14 cellular contexts compared by ENCODE assay signal in the genomic region with DNA sequence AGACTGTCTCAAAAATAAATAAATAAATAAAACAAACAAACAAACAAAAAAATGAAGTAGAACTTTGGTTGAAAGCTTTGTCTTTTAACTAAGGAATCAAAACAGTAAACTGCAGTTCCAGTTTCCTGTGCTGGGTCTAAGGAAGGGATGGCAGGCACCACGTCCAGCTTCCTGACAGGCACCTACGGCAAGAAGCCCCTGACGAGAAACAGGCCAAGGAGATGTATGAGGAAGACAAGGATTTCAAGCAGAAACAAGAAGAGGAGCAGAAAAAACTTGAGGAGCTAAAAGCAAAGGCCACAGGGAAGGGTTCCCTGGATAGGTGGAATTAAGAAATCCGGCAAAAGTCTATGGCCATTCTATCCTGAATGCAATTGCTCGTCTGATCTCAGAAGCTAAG. TPM values are rescaled to one million over a fixed set of nuclear protein-coding genes. Genes with fewer than 3 reads are reported as not detected.
DNase-seq lines count a peak whose midpoint lies in the region; ATAC-seq and TF ChIP-seq lines count a peak whose summit lies in the region.
"Had no signal": no experiment of that assay in that cellular context is flagged by ENCODE, and none has a peak within 500 bp of the region (broad histone marks: within the 10 kb centered on the region; RNA-seq: fewer than 3 reads in every experiment).

No MANE protein-coding gene starts in this region.

- no peak overlapping the region for H3K4me3 Mint-ChIP-seq in effector memory CD8-positive, alpha-beta T cell
- no peak overlapping the region for H3K4me3 Mint-ChIP-seq in progenitor cell of endocrine pancreas (ENCODE audit: low read depth)
- no peak overlapping the region for H3K4me3 Mint-ChIP-seq in nephron progenitor cell
- H3K4me3 Mint-ChIP-seq: CD4-positive, alpha-beta T cell; H9 had no signal

- no peak for TF ChIP-seq CTCF in progenitor cell of endocrine pancreas (IDR thresholded peaks at IDR 0.05; ENCODE audit: unreplicated experiment)
- no peak for TF ChIP-seq CTCF in nephron progenitor cell (IDR thresholded peaks at IDR 0.05)
- no peak for TF ChIP-seq CTCF in foreskin fibroblast (IDR thresholded peaks at IDR 0.05; ENCODE audit: low read depth, low read length)

- peak; percentile 15 for DNase-seq in ELF-1 (ENCODE audit: low read depth, low spot score)
- DNase-seq in SK-N-DZ (ENCODE audit: low spot score): peak; percentile 54
- no peak for DNase-seq in effector memory CD8-positive, alpha-beta T cell
- no peak for DNase-seq in progenitor cell of endocrine pancreas (ENCODE audit: low spot score, unreplicated experiment)
- no peak for DNase-seq in nephron progenitor cell
- DNase-seq in foreskin fibroblast: no peak
- DNase-seq: ACHN; C1 segment of cervical spinal cord; Calu3; CD4-positive, alpha-beta T cell; DMS79; GM23248; H9 had no signal

- peaks cover 5% of the 10 kb centered on the region for H3K36me3 Mint-ChIP-seq in effector memory CD8-positive, alpha-beta T cell (ENCODE audit: insufficient read depth)
- H3K36me3 Mint-ChIP-seq in progenitor cell of endocrine pancreas (ENCODE audit: insufficient read depth) (peaks cover 15% of the 10 kb centered on the region), nephron progenitor cell (ENCODE audit: low read depth) (peaks cover 37% of the 10 kb centered on the region)

- no peaks in the 10 kb centered on the region for H3K9me3 Mint-ChIP-seq in effector memory CD8-positive, alpha-beta T cell
- H3K9me3 Mint-ChIP-seq in progenitor cell of endocrine pancreas (ENCODE audit: low read depth): no peaks in the 10 kb centered on the region
- H3K9me3 Mint-ChIP-seq in nephron progenitor cell: no peaks in the 10 kb centered on the region
- H3K9me3 Mint-ChIP-seq: CD4-positive, alpha-beta T cell; H9 had no signal

- no peak overlapping the region for H3K4me3 ChIP-seq in foreskin fibroblast (ENCODE audit: low read depth in 1 of 2, low read length in 2 of 2)
- H3K4me3 ChIP-seq: GM23248 had no signal

- H3K4me1 Mint-ChIP-seq in effector memory CD8-positive, alpha-beta T cell (ENCODE audit: low read depth in 2 of 2): peaks cover 32 to 55% of the 10 kb centered on the region in 2 donors
- H3K4me1 Mint-ChIP-seq in progenitor cell of endocrine pancreas (ENCODE audit: low read depth): peaks cover 8% of the 10 kb centered on the region
- peaks cover 4% of the 10 kb centered on the region for H3K4me1 Mint-ChIP-seq in nephron progenitor cell

- no peaks in the 10 kb centered on the region for H3K27me3 Mint-ChIP-seq in effector memory CD8-positive, alpha-beta T cell
- H3K27me3 Mint-ChIP-seq in progenitor cell of endocrine pancreas (no peaks in the 10 kb centered on the region), nephron progenitor cell (ENCODE audit: low read depth, poor library complexity) (peaks cover 3% of the 10 kb centered on the region)
- H3K27me3 Mint-ChIP-seq: CD4-positive, alpha-beta T cell had no signal

- no peak for ATAC-seq in effector memory CD8-positive, alpha-beta T cell (replicated peaks)
- no peak for ATAC-seq in HG02884 (IDR thresholded peaks at IDR 0.05; ENCODE audit: unreplicated experiment)

- peak overlapping the region; percentile 9 to 12 for H3K27ac Mint-ChIP-seq in effector memory CD8-positive, alpha-beta T cell
- H3K27ac Mint-ChIP-seq in progenitor cell of endocrine pancreas (peak overlapping the region; percentile 84), nephron progenitor cell (no peak overlapping the region)
- H3K27ac Mint-ChIP-seq: CD4-positive, alpha-beta T cell had no signal

RNA-seq across cellular contexts. Expression of a gene that starts 8.8 kb away (rescaled TPM):
- polyA plus RNA-seq in SK-N-DZ (2014; cell fraction: cytosol; rRNA removed): 94.3 and 112 TPM in 2 replicates
- 50.7 and 52.7 TPM in 2 replicates for polyA plus RNA-seq in SK-N-DZ (2014; cell fraction: nucleus; rRNA removed)
- total RNA-seq in progenitor cell of endocrine pancreas: 84.1 and 95.5 TPM in 2 replicates

RNA-seq across cellular contexts. Expression of a gene that starts 42.8 kb away (rescaled TPM):
- 3.3 and 4.0 TPM in 2 replicates for polyA plus RNA-seq in SK-N-DZ (2014; cell fraction: cytosol; rRNA removed)
- polyA plus RNA-seq in SK-N-DZ (2014; cell fraction: nucleus; rRNA removed): 6.7 and 12.5 TPM in 2 replicates
- total RNA-seq in progenitor cell of endocrine pancreas: 8.5 and 9.6 TPM in 2 replicates

Comparison
In these comparisons a context has a peak if more than half of its experiments do, and no peak if none do; other contexts are left out.
1. DNase-seq: peak in ELF-1 (single experiment) and SK-N-DZ (single experiment); none in effector memory CD8-positive, alpha-beta T cell (0 of 3), progenitor cell of endocrine pancreas (single experiment), nephron progenitor cell (single experiment) and foreskin fibroblast (0 of 2).